7 cellular contexts compared by ENCODE assay signal in genomic region chr9:78296208-78296892, GRCh38. TPM values are rescaled to one million over a fixed set of nuclear protein-coding genes. Genes with fewer than 3 reads are reported as not detected.
DNase-seq lines count a peak whose midpoint lies in the region; ATAC-seq and TF ChIP-seq lines count a peak whose summit lies in the region.

No MANE protein-coding gene starts in this region.

- H3K4me1 Mint-ChIP-seq in activated T-cell treated with anti-CD3 and anti-CD28 coated beads, Interleukin-2, amount 50 U/mL, for 72 hours (ENCODE audit: low read depth) = peaks cover 44% of the 10 kb centered on the region
- H3K4me1 Mint-ChIP-seq in nephron = peaks cover 56% of the 10 kb centered on the region

- H3K9me3 Mint-ChIP-seq in activated T-cell treated with anti-CD3 and anti-CD28 coated beads, Interleukin-2, amount 50 U/mL, for 72 hours = no peaks in the 10 kb centered on the region
- no peaks in the 10 kb centered on the region for H3K9me3 Mint-ChIP-seq in nephron

- H3K27me3 Mint-ChIP-seq in activated T-cell treated with anti-CD3 and anti-CD28 coated beads, Interleukin-2, amount 50 U/mL, for 72 hours (ENCODE audit: low read depth) = no peaks in the 10 kb centered on the region
- H3K27me3 Mint-ChIP-seq in nephron (ENCODE audit: low read depth) = peaks cover 7% of the 10 kb centered on the region

- TF ChIP-seq CTCF in GM12864 (IDR thresholded peaks at IDR 0.05; ENCODE audit: low read depth, low read length, missing control alignments) (no peak), foreskin fibroblast (IDR thresholded peaks at IDR 0.05; ENCODE audit: low read depth, low read length) (no peak), nephron (IDR thresholded peaks at IDR 0.05; ENCODE audit: unreplicated experiment in 3 of 3) (no peak)

- H3K4me3 ChIP-seq in GM12864 (ENCODE audit: low read depth, low read length) (peak overlapping the region; percentile 89), foreskin fibroblast (ENCODE audit: low read depth in 1 of 2, low read length in 2 of 2) (peak overlapping the region; percentile 70 to 93)

- peaks cover 19 to 27% of the 10 kb centered on the region in 2 donors for H3K36me3 Mint-ChIP-seq in activated T-cell treated with anti-CD3 and anti-CD28 coated beads, Interleukin-2, amount 50 U/mL, for 72 hours (ENCODE audit: insufficient read depth in 2 of 2)
- H3K36me3 Mint-ChIP-seq in nephron (ENCODE audit: low read depth) = peaks cover 8% of the 10 kb centered on the region

- H3K27ac Mint-ChIP-seq in activated T-cell treated with anti-CD3 and anti-CD28 coated beads, Interleukin-2, amount 50 U/mL, for 72 hours = peak overlapping the region; percentile 99
- H3K27ac Mint-ChIP-seq in nephron = peak overlapping the region; percentile 89 to 94 (median 90)

- DNase-seq in GM12864 (ENCODE audit: low read depth) (no peak), NCI-H2029 (lab: John Stamatoyannopoulos, UW) (peak; percentile 83), foreskin fibroblast (peak in 1 of 2 donors; percentile 74), SKM-1 (lab: John Stamatoyannopoulos, UW; ENCODE audit: unreplicated experiment) (no peak)
- DNase-seq in activated T-cell treated with anti-CD3 and anti-CD28 coated beads, Interleukin-2, amount 50 U/mL, for 72 hours = peak; percentile 18 to 24

- H3K4me3 Mint-ChIP-seq in activated T-cell treated with anti-CD3 and anti-CD28 coated beads, Interleukin-2, amount 50 U/mL, for 72 hours = peak overlapping the region; percentile 98
- H3K4me3 Mint-ChIP-seq in nephron = peak overlapping the region; percentile 88 to 94 (median 92)

- no peak for ATAC-seq in activated T-cell treated with anti-CD3 and anti-CD28 coated beads, Interleukin-2, amount 50 U/mL, for 72 hours (replicated peaks in 1 of 2)
- no peak for ATAC-seq in HG03159 (IDR thresholded peaks at IDR 0.05; ENCODE audit: unreplicated experiment)

RNA-seq across cellular contexts. Expression of gene PSAT1, which starts 0.6 kb away (rescaled TPM):
- 100 to 1,000 TPM; 206 to 242 TPM for total RNA-seq in activated T-cell treated with anti-CD3 and anti-CD28 coated beads, Interleukin-2, amount 50 U/mL, for 72 hours

Comparison
In these comparisons a context has a peak if more than half of its experiments do, and no peak if none do; other contexts are left out.
1. DNase-seq: peak in NCI-H2029 (single experiment) and activated T-cell treated with anti-CD3 and anti-CD28 coated beads, Interleukin-2, amount 50 U/mL, for 72 hours (2 of 2); none in GM12864 (single experiment) and SKM-1 (single experiment).